In genomic region chr15:67303490-67304363, GRCh38 we compare ENCODE assay signal across 8 cellular contexts. TPM values are rescaled to one million over a fixed set of nuclear protein-coding genes. Genes with fewer than 3 reads are reported as not detected.
DNase-seq lines count a peak whose midpoint lies in the region; ATAC-seq, FAIRE-seq and TF ChIP-seq lines count a peak whose summit lies in the region.

No MANE protein-coding gene starts in this region.

- no peaks in the 10 kb centered on the region for H3K27me3 ChIP-seq in bronchial epithelial cell (ENCODE audit: control insufficient read depth, insufficient read depth, low read length)
- H3K27me3 ChIP-seq in mesendoderm (ENCODE audit: insufficient read depth, low read length, poor library complexity), result no peaks in the 10 kb centered on the region

- H3K23ac ChIP-seq in mesendoderm (ENCODE audit: low read length), result no peak overlapping the region

- DNase-seq in AG09319 (ENCODE audit: extremely low read depth, low read depth) (no peak), GM03348 (ENCODE audit: low spot score) (peak; percentile 11), NCI-H524 treated with DMSO at 0.1 percent for 48 hours (lab: John Stamatoyannopoulos, UW) (peak; percentile 5), bronchial epithelial cell (ENCODE audit: low read depth) (peak; percentile 51), mesendoderm (peak; percentile 68), lower leg skin (ENCODE audit: low spot score in 2 of 2) (no peak)

- H3K4me1 ChIP-seq in mesendoderm (ENCODE audit: control insufficient read depth, low read depth, low read length), result no peaks in the 10 kb centered on the region

- no peaks in the 10 kb centered on the region for H3K79me2 ChIP-seq in mesendoderm (ENCODE audit: control insufficient read depth, insufficient read depth, low read length)

- H2BK5ac ChIP-seq in mesendoderm (ENCODE audit: low read length), result no peak overlapping the region

- H2BK120ac ChIP-seq in mesendoderm (ENCODE audit: low read depth, low read length), result no peak overlapping the region

- no peak overlapping the region for H4K5ac ChIP-seq in mesendoderm (ENCODE audit: low read length)

- no peak overlapping the region for H2BK15ac ChIP-seq in mesendoderm (replicated peaks; ENCODE audit: low read depth)

- intact Hi-C loops in lower leg skin (cut with DNase I; ENCODE audit: low total_unique reads), result loop anchor here (5.0 kb wide), 1 partner anchor 356 kb away; no protein-coding TSS in a partner anchor

- H3K4me3 ChIP-seq in bronchial epithelial cell (ENCODE audit: low read depth, low read length) (no peak overlapping the region), mesendoderm (ENCODE audit: low read length) (no peak overlapping the region), lower leg skin (ENCODE audit: low read depth, poor library complexity, severe bottlenecking) (no peak overlapping the region)

- H3K4me2 ChIP-seq in mesendoderm (ENCODE audit: low read length), result no peak overlapping the region

- no peak for TF ChIP-seq POLR2A in lower leg skin (IDR thresholded peaks at IDR 0.05)

- H4K8ac ChIP-seq in mesendoderm (ENCODE audit: low read depth, low read length), result no peak overlapping the region

- H3K9ac ChIP-seq in mesendoderm (ENCODE audit: low read length), result no peak overlapping the region

- no peaks in the 10 kb centered on the region for H3K79me1 ChIP-seq in mesendoderm (ENCODE audit: low read length)

- TF ChIP-seq CTCF in AG09319 (IDR thresholded peaks at IDR 0.05; ENCODE audit: low read depth, low read length) (peak; percentile 24), bronchial epithelial cell (IDR thresholded peaks at IDR 0.05; ENCODE audit: insufficient read depth, low read length, severe bottlenecking) (peak; percentile 38), lower leg skin (IDR thresholded peaks at IDR 0.05) (no peak)

- H3K27ac ChIP-seq in mesendoderm (ENCODE audit: low read depth, low read length), result no peak overlapping the region

- no peak overlapping the region for H3K4ac ChIP-seq in mesendoderm (ENCODE audit: low read depth, low read length)

- no CpG with 5 or more reads among the region's 4 CpGs for WGBS in mesendoderm (ENCODE audit: extremely low coverage, insufficient coverage, low lambda C conversion rate)
- 73 to 78% methylated on average over 4 of the region's 4 CpGs for WGBS in lower leg skin, 2 donors

- H2AK5ac ChIP-seq in mesendoderm (ENCODE audit: low read length), result no peak overlapping the region

- ATAC-seq in GM19455 (IDR thresholded peaks at IDR 0.05; ENCODE audit: unreplicated experiment), result no peak
- ATAC-seq in HG02884 (IDR thresholded peaks at IDR 0.05; ENCODE audit: unreplicated experiment), result no peak

- no peak overlapping the region for H3K56ac ChIP-seq in mesendoderm (ENCODE audit: low read length)

- no peaks in the 10 kb centered on the region for H3K36me3 ChIP-seq in bronchial epithelial cell (ENCODE audit: control insufficient read depth, insufficient read depth, low read length)
- no peaks in the 10 kb centered on the region for H3K36me3 ChIP-seq in mesendoderm (ENCODE audit: control insufficient read depth, insufficient read depth, low read length)

- no peak for FAIRE-seq in bronchial epithelial cell (lab: Jason Lieb, UNC)

- H3K18ac ChIP-seq in mesendoderm (ENCODE audit: low read length), result no peak overlapping the region

RNA-seq across cellular contexts. Expression of gene IQCH, which starts 49.1 kb away (rescaled TPM):
- total RNA-seq in bronchial epithelial cell (1.1 and 2.9 TPM in 2 replicates), lower leg skin (1 to 10 TPM in 2 of 4 donors, under 1 TPM in 2; 0.17 to 1.6 (median 0.94) TPM)
- 0.48 TPM for polyA plus RNA-seq in mesendoderm (2013, experiment 1 of 2)
- polyA plus RNA-seq in mesendoderm (2013, experiment 2 of 2), result 0.50 TPM

RNA-seq across cellular contexts. Expression of gene AAGAB, which starts 49.3 kb away (rescaled TPM):
- 77.1 and 90.8 TPM in 2 replicates for total RNA-seq in bronchial epithelial cell
- 25.9 TPM for polyA plus RNA-seq in mesendoderm (2013, experiment 1 of 2)
- 25.8 TPM for polyA plus RNA-seq in mesendoderm (2013, experiment 2 of 2)
- 10 to 100 TPM; 11.3 to 23.4 (median 17.5) TPM for total RNA-seq in lower leg skin

Comparison
In these comparisons a context has a peak if more than half of its experiments do, and no peak if none do; other contexts are left out.
1. DNase-seq: peak in GM03348 (single experiment), NCI-H524 treated with DMSO at 0.1 percent for 48 hours (single experiment), bronchial epithelial cell (single experiment) and mesendoderm (single experiment); none in AG09319 (single experiment) and lower leg skin (0 of 2).
2. CTCF ChIP-seq: peak in AG09319 (single experiment) and bronchial epithelial cell (single experiment); none in lower leg skin (0 of 3).